Comparison of ENCODE assay signal across 12 cellular contexts in the genomic region with DNA sequence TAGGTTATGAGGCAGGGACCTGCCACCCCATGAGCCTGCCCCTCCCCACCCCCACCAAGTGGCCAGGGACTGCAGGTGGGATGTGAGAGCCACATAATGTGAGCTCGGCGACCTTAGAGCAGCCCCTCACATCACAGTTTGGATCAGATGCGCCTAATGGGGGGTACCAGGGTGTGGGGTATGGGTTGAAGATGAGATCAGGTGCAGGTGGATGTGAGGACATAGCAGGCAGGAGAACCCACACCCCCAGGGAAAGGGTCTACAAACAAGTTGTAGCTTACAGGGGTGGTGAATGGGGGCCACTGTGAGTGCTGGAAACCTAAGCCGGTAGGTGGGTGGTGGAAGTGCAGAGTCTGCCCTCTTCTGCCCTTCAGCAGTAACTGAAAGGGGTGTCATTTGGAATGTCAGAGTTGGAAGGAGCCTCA.
DNase-seq lines count a peak whose midpoint lies in the region; TF ChIP-seq lines count a peak whose summit lies in the region.
"Had no signal": no experiment of that assay in that cellular context is flagged by ENCODE, and none has a peak within 500 bp of the region (broad histone marks: within the 10 kb centered on the region; RNA-seq: fewer than 3 reads in every experiment).

No MANE protein-coding gene starts in this region.

- H3K4me1 Mint-ChIP-seq in MCF 10A (ENCODE audit: insufficient read depth, unreplicated experiment), result peaks cover 8% of the 10 kb centered on the region

- no peak overlapping the region for H3K9ac ChIP-seq in mammary epithelial cell (ENCODE audit: insufficient read depth, low read length)

- no peak overlapping the region for H3K4me2 ChIP-seq in mammary epithelial cell (ENCODE audit: insufficient read depth, low read depth, low read length)

- no peaks in the 10 kb centered on the region for H3K9me3 Mint-ChIP-seq in MCF 10A (ENCODE audit: unreplicated experiment)
- H3K9me3 Mint-ChIP-seq: activated naive CD8-positive, alpha-beta T cell treated with anti-CD3 and anti-CD28 coated beads for 36 hours; CD4-positive, alpha-beta T cell; mesothelial cell of epicardium had no signal

- no peaks in the 10 kb centered on the region for H4K20me1 ChIP-seq in mammary epithelial cell (ENCODE audit: insufficient read depth, low read length)

- DNase-seq in mammary epithelial cell, result no peak
- DNase-seq in MCF 10A (ENCODE audit: unreplicated experiment), result no peak
- peak; percentile 10 for DNase-seq in NCI-H526 treated with DMSO at 0.1 percent for 48 hours (lab: John Stamatoyannopoulos, UW)
- DNase-seq in fibroblast of peridontal ligament (ENCODE audit: extremely low read depth), result peak; percentile 38
- DNase-seq in superior temporal gyrus (ENCODE audit: extremely low spot score), result peak; percentile 35
- DNase-seq in stimulated activated naive CD4-positive, alpha-beta T cell treated with Interleukin-2 at 50 U/mL for 16 hours (lab: John Stamatoyannopoulos, UW), result no peak
- no peak for DNase-seq in activated gamma-delta T cell treated with Interleukin-2 at 50 U/mL for 16 hours
- DNase-seq in NCI-H226, result no peak
- DNase-seq: activated CD4-positive, alpha-beta T cell treated with anti-CD3 and anti-CD28 coated beads, Interleukin-2, amount 50 U/mL, for 1 hour; activated naive CD8-positive, alpha-beta T cell treated with anti-CD3 and anti-CD28 coated beads for 36 hours; CD4-positive, alpha-beta T cell had no signal

- TF ChIP-seq CTCF in mammary epithelial cell (conservative IDR thresholded peaks at IDR 0.05 in 1 of 2, IDR thresholded peaks at IDR 0.05 in 1 of 2; ENCODE audit: extremely low read depth in 1 of 2, insufficient read depth in 1 of 2, low read depth in 1 of 2, low read length in 2 of 2) (peak; percentile 22 to 36), MCF 10A (IDR thresholded peaks at IDR 0.05; ENCODE audit: unreplicated experiment) (no peak)

- no peak overlapping the region for H3K27ac Mint-ChIP-seq in MCF 10A (ENCODE audit: low read depth, unreplicated experiment)
- H3K27ac Mint-ChIP-seq: activated naive CD8-positive, alpha-beta T cell treated with anti-CD3 and anti-CD28 coated beads for 36 hours; CD4-positive, alpha-beta T cell; mesothelial cell of epicardium had no signal

- H3K4me3 Mint-ChIP-seq in MCF 10A (ENCODE audit: unreplicated experiment), result no peak overlapping the region
- H3K4me3 Mint-ChIP-seq: activated naive CD8-positive, alpha-beta T cell treated with anti-CD3 and anti-CD28 coated beads for 36 hours; CD4-positive, alpha-beta T cell; mesothelial cell of epicardium had no signal

- H3K79me2 ChIP-seq in mammary epithelial cell (ENCODE audit: insufficient read depth, low read length), result no peaks in the 10 kb centered on the region

- CTCF ChIA-PET in mammary epithelial cell (lab: Charles Lee; ENCODE audit: low non-redundant PET), result no interaction called here
- CTCF ChIA-PET in MCF 10A (lab: Yijun Ruan, JAX), result interaction anchor here (0.6 to 7.9 kb wide), 11 partner anchors 11 to 366 kb away, joined by 3 to 121 read pairs (median 10); no protein-coding TSS in a partner anchor

- no peaks in the 10 kb centered on the region for H3K36me3 ChIP-seq in mammary epithelial cell (ENCODE audit: insufficient read depth, low read length)

- no peaks in the 10 kb centered on the region for H3K27me3 ChIP-seq in mammary epithelial cell (ENCODE audit: insufficient read depth, low read length)

- H3K4me3 ChIP-seq in mammary epithelial cell (replicated peaks in 1 of 3; ENCODE audit: insufficient read depth in 1 of 3, low read depth in 2 of 3, low read length in 3 of 3), result no peak overlapping the region

- WGBS in mammary epithelial cell (ENCODE audit: low coverage, missing lambda C conversion rate), result 73% methylated on average over 3 of the region's 4 CpGs

- no peaks in the 10 kb centered on the region for H3K36me3 Mint-ChIP-seq in MCF 10A (ENCODE audit: insufficient read depth, unreplicated experiment)
- H3K36me3 Mint-ChIP-seq: activated naive CD8-positive, alpha-beta T cell treated with anti-CD3 and anti-CD28 coated beads for 36 hours; mesothelial cell of epicardium had no signal

- dilution Hi-C loops in mammary epithelial cell (cut with HindIII; ENCODE audit: low sequenced_read_pairs), result no loop called here

- intact Hi-C loops in mammary epithelial cell (cut with micrococcal nuclease), result loop anchor here (5.0 kb wide), 1 partner anchor 420 kb away; no protein-coding TSS in a partner anchor
- intact Hi-C loops in MCF 10A (cut with micrococcal nuclease), result loop anchor here (5.0 kb wide), 3 partner anchors 95 to 420 kb away; a partner anchor contains a TSS

- H3K27me3 Mint-ChIP-seq in MCF 10A (ENCODE audit: insufficient read depth, unreplicated experiment), result no peaks in the 10 kb centered on the region

- no TSS peak for BruUV-seq in mammary epithelial cell (replicated peaks; lab: Mats Ljungman, UMichigan)
- no TSS peak for BruUV-seq in MCF 10A (replicated peaks; lab: Mats Ljungman, UMichigan)

- POLR2A ChIA-PET in MCF 10A (lab: Yijun Ruan, JAX), result no interaction called here

- H3K27ac ChIP-seq in mammary epithelial cell (ENCODE audit: insufficient read depth, low read depth, low read length), result no peak overlapping the region

- peaks cover 14% of the 10 kb centered on the region for H3K4me1 ChIP-seq in mammary epithelial cell (ENCODE audit: insufficient read depth, low read length)

- H3K9me3 ChIP-seq in mammary epithelial cell (replicated peaks; ENCODE audit: insufficient read depth, low read length), result no peaks in the 10 kb centered on the region

- H2AFZ ChIP-seq in mammary epithelial cell (ENCODE audit: low read depth, low read length), result no peak overlapping the region

- in situ Hi-C loops in mammary epithelial cell (cut with MboI; ENCODE audit: low sequenced_read_pairs in 2 of 2), result loop anchor here (5.0 to 25.0 kb wide), 3 partner anchors 110 to 360 kb away; no protein-coding TSS in a partner anchor

Comparison
In these comparisons a context has a peak if more than half of its experiments do, and no peak if none do; other contexts are left out.
1. DNase-seq: peak in NCI-H526 treated with DMSO at 0.1 percent for 48 hours (single experiment), fibroblast of peridontal ligament (single experiment) and superior temporal gyrus (single experiment); none in mammary epithelial cell (single experiment), MCF 10A (single experiment), stimulated activated naive CD4-positive, alpha-beta T cell treated with Interleukin-2 at 50 U/mL for 16 hours (single experiment), activated gamma-delta T cell treated with Interleukin-2 at 50 U/mL for 16 hours (single experiment) and NCI-H226 (single experiment).